In the genomic region with DNA sequence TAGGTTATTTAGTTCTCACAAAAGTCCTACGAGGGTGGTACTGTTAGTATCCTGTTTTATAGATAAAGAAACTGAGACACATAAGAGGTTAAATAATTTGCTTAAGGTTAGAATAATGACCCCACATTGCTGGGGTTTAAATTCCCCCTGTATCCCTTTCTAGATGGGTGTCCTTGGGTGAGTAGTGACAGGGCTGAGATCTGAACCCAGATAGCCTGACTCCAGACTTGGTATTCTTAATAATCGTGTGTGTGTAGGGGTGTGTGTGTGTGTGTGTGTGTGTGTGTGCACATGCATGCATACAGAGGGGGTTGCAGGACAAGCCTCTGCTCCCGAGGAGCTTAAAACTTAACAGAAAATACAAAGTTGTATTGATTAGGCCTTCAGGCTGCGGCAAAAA, we compare ENCODE assay signal across 20 cellular contexts.
"Had no signal": no experiment of that assay in that cellular context is flagged by ENCODE, and none has a peak within 500 bp of the region (broad histone marks: within the 10 kb centered on the region; RNA-seq: fewer than 3 reads in every experiment).

No MANE protein-coding gene starts in this region.

- H3K27ac Mint-ChIP-seq: naive thymus-derived CD8-positive, alpha-beta T cell; nephron; progenitor cell of endocrine pancreas; stimulated activated effector memory CD8-positive, alpha-beta T cell treated with anti-CD3 and anti-CD28 coated beads, Interleukin-12 subunit alpha, Interleukin-12 subunit beta, amount 100 ng/mL, for 72 hours; stimulated activated naive CD8-positive, alpha-beta T cell treated with anti-CD3 and anti-CD28 coated beads, Interleukin-15, Interleukin-2, amounts not matched to agents 100 ng/mL and 50 ng/mL, for 24 hours had no signal

- H3K4me3 ChIP-seq: heart right ventricle, hepatocyte, left ventricle myocardium inferior, lung, ovary, skin epidermis, suprapubic skin, thoracic aorta, tibial artery, upper lobe of right lung had no signal

- H3K9me3 ChIP-seq: heart right ventricle, left ventricle myocardium inferior, ovary, suprapubic skin, thoracic aorta, tibial artery, upper lobe of right lung had no signal

- H3K4me1 Mint-ChIP-seq: nephron; stimulated activated effector memory CD8-positive, alpha-beta T cell treated with anti-CD3 and anti-CD28 coated beads, Interleukin-12 subunit alpha, Interleukin-12 subunit beta, amount 100 ng/mL, for 72 hours had no signal

- H3K9me3 Mint-ChIP-seq: stimulated activated effector memory CD8-positive, alpha-beta T cell treated with anti-CD3 and anti-CD28 coated beads, Interleukin-12 subunit alpha, Interleukin-12 subunit beta, amount 100 ng/mL, for 72 hours; stimulated activated naive CD8-positive, alpha-beta T cell treated with anti-CD3 and anti-CD28 coated beads, Interleukin-15, Interleukin-2, amounts not matched to agents 100 ng/mL and 50 ng/mL, for 24 hours had no signal

- H3K4me1 ChIP-seq: suprapubic skin, tibial artery, upper lobe of right lung had no signal

- H3K36me3 Mint-ChIP-seq: naive thymus-derived CD8-positive, alpha-beta T cell; stimulated activated effector memory CD8-positive, alpha-beta T cell treated with anti-CD3 and anti-CD28 coated beads, Interleukin-12 subunit alpha, Interleukin-12 subunit beta, amount 100 ng/mL, for 72 hours had no signal

- H3K4me3 Mint-ChIP-seq: naive thymus-derived CD8-positive, alpha-beta T cell; nephron; stimulated activated effector memory CD8-positive, alpha-beta T cell treated with anti-CD3 and anti-CD28 coated beads, Interleukin-12 subunit alpha, Interleukin-12 subunit beta, amount 100 ng/mL, for 72 hours; stimulated activated naive CD8-positive, alpha-beta T cell treated with anti-CD3 and anti-CD28 coated beads, Interleukin-15, Interleukin-2, amounts not matched to agents 100 ng/mL and 50 ng/mL, for 24 hours had no signal

- H3K36me3 ChIP-seq: heart right ventricle, left ventricle myocardium inferior, ovary, suprapubic skin, thoracic aorta, tibial artery, upper lobe of right lung had no signal

- DNase-seq: heart right ventricle; left ventricle myocardium inferior; naive thymus-derived CD8-positive, alpha-beta T cell; ovary; stimulated activated CD4-positive, alpha-beta T cell treated with anti-CD3 and anti-CD28 coated beads, Interleukin-12 subunit alpha, Interleukin-12 subunit beta, amount 100 ng/mL, for 4 hours; stimulated activated CD4-positive, alpha-beta T cell treated with anti-CD3 and anti-CD28 coated beads, Interleukin-15, amount 100 ng/mL, for 24 hours; stimulated activated CD4-positive, alpha-beta T cell treated with anti-CD3 and anti-CD28 coated beads, Interleukin-4, amount 100 ng/mL, for 24 hours; stimulated activated naive CD4-positive, alpha-beta T cell; tibial artery; trophoblast cell; upper lobe of right lung had no signal

- H3K27me3 ChIP-seq: hepatocyte, ovary, suprapubic skin had no signal
